In the genomic region with DNA sequence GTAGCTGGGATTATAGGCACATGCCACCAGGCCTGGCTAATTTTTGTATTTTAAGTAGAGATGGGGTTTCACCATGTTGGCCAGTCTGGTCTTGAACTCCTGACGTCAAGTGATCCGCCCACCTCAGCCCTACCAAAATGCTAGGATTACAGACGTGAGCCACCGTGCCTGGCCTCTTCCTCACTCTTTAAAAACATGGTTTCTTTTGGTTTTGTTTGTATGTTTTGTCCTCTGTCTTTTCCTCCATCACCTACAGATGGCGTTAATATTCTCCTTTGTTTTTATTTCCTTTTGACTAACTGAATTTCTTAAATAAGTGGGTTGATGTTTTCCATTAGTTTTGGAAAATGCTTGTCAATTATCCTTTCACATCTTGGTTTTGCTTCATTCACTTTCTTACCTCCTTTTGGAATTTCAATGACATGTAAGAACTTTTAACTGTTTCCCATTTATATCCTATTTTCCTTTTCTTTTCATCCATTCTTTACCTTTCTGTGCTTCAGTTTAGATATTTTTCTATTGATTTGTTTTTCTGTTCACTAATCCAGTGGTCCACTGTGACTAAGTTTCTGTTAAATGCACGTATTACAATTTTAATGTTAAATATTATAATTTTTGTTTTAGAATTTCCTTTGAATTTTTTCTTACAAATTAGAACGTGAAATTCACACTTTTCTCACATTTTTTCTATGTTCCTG, we compare ENCODE assay signal across 11 cellular contexts.
DNase-seq lines count a peak whose midpoint lies in the region; TF ChIP-seq lines count a peak whose summit lies in the region.
"Had no signal": no experiment of that assay in that cellular context is flagged by ENCODE, and none has a peak within 500 bp of the region (broad histone marks: within the 10 kb centered on the region; RNA-seq: fewer than 3 reads in every experiment).

No MANE protein-coding gene starts in this region.

- POLR2A ChIA-PET in OCI-LY7 (lab: Charles Lee) = interaction anchor here (0.7 kb wide), 1 partner anchor 210 kb away, joined by 3 read pairs; no protein-coding TSS in a partner anchor

- no peaks in the 10 kb centered on the region for H3K9me2 ChIP-seq in OCI-LY7 (ENCODE audit: insufficient read depth, low read length)

- no peaks in the 10 kb centered on the region for H3K4me1 ChIP-seq in OCI-LY7 (ENCODE audit: insufficient read depth, low read length, poor library complexity, severe bottlenecking)
- H3K4me1 ChIP-seq in stomach = peaks cover 0 to 18% (median 3%) of the 10 kb centered on the region in 4 donors
- H3K4me1 ChIP-seq: uterus had no signal

- TF ChIP-seq POLR2A in erythroblast (IDR thresholded peaks at IDR 0.05; ENCODE audit: low read length) = no peak
- TF ChIP-seq POLR2A in stomach (IDR thresholded peaks at IDR 0.05) = no peak

- no peaks in the 10 kb centered on the region for H3K79me2 ChIP-seq in OCI-LY7 (ENCODE audit: insufficient read depth, low read depth, low read length)

- CTCF ChIA-PET in OCI-LY7 (lab: Charles Lee; ENCODE audit: unreplicated experiment) = no interaction called here

- TF ChIP-seq CTCF in 22Rv1 (IDR thresholded peaks at IDR 0.05) = peak; percentile 59
- TF ChIP-seq CTCF in OCI-LY7 (conservative IDR thresholded peaks at IDR 0.05; ENCODE audit: low read length) = peak; percentile 71
- peak in 2 of 7 experiments; percentile 8 to 33 for TF ChIP-seq CTCF in stomach (IDR thresholded peaks at IDR 0.05)

- 26 to 44% (median 34%) methylated on average over 7 of the region's 7 CpGs for WGBS in stomach, 5 donors

- H3K36me3 ChIP-seq in OCI-LY7 (ENCODE audit: insufficient read depth, low read length) (no peaks in the 10 kb centered on the region), stomach (no peaks in the 10 kb centered on the region)
- H3K36me3 ChIP-seq: neutrophil, uterus had no signal

- no peak overlapping the region for H3K4me2 ChIP-seq in OCI-LY7 (ENCODE audit: low read length)

- intact Hi-C loops in OCI-LY7 (cut with micrococcal nuclease; ENCODE audit: unreplicated experiment) (no loop called here), stomach (cut with DNase I; ENCODE audit: low total_unique reads) (no loop called here)

- DNase-seq in ELF-1 (ENCODE audit: low read depth, low spot score) = peak; percentile 20
- peak; percentile 2 for DNase-seq in OCI-LY7 (ENCODE audit: low spot score)
- DNase-seq in fibroblast of gingiva (ENCODE audit: low read depth) = peak; percentile 14
- DNase-seq in erythroblast (lab: John Stamatoyannopoulos, UW) = no peak
- DNase-seq in stomach = no peak
- no peak for DNase-seq in hippocampal formation (lab: John Stamatoyannopoulos, UW)
- DNase-seq in amniotic stem cell (lab: John Stamatoyannopoulos, UW) = no peak
- DNase-seq: activated naive CD8-positive, alpha-beta T cell treated with anti-CD3 and anti-CD28 coated beads, Interleukin-2, amount 10 ng/mL, durations not matched to agents 7 days and 5 days; uterus had no signal

- no peak overlapping the region for H2AFZ ChIP-seq in OCI-LY7 (ENCODE audit: low read length)

- peaks cover 0 to 7% (median 0%) of the 10 kb centered on the region in 3 donors for H3K27me3 ChIP-seq in stomach
- H3K27me3 ChIP-seq: uterus had no signal

- H3K4me3 ChIP-seq in OCI-LY7 (ENCODE audit: low read depth, low read length, poor library complexity, severe bottlenecking) (no peak overlapping the region), stomach (no peak overlapping the region)
- H3K4me3 ChIP-seq: uterus had no signal

- H4K20me1 ChIP-seq in OCI-LY7 (ENCODE audit: insufficient read depth, low read length) = no peaks in the 10 kb centered on the region

- no peak for TF ChIP-seq EP300 in stomach (IDR thresholded peaks at IDR 0.05)

- BruUV-seq in OCI-LY7 (replicated peaks; lab: Mats Ljungman, UMichigan) = no TSS peak

- no peak overlapping the region for H3K27ac ChIP-seq in 22Rv1
- no peak overlapping the region for H3K27ac ChIP-seq in OCI-LY7 (ENCODE audit: low read depth, low read length, poor library complexity, severe bottlenecking)
- H3K27ac ChIP-seq in stomach = no peak overlapping the region
- H3K27ac ChIP-seq: neutrophil, uterus had no signal

- H3K9me3 ChIP-seq in OCI-LY7 (ENCODE audit: low read length) (no peaks in the 10 kb centered on the region), stomach (no peaks in the 10 kb centered on the region)
- H3K9me3 ChIP-seq: neutrophil, uterus had no signal

Comparison
In these comparisons a context has a peak if more than half of its experiments do, and no peak if none do; other contexts are left out.
1. DNase-seq: peak in ELF-1 (single experiment), OCI-LY7 (single experiment) and fibroblast of gingiva (single experiment); none in erythroblast (0 of 2), stomach (single experiment), hippocampal formation (0 of 2) and amniotic stem cell (single experiment).